38 cellular contexts compared by ENCODE assay signal in the genomic region with DNA sequence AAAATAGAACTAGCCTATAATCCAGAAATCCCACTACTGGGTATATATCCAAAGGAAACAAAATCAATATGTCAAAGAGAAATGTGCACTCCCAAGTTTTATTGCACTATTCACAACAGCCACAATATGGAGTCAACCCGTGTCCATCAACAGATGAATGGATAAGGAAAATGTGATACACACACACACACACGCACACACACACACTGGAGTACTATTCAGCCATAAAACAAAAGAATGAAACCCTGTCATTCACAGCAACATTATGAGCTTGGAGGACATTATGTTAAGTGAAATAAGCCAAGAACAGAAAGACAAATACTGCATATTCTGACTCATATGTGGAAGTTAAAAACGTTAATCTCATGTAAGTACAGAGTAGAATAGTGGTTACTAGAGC.
"Had no signal": no experiment of that assay in that cellular context is flagged by ENCODE, and none has a peak within 500 bp of the region (broad histone marks: within the 10 kb centered on the region; RNA-seq: fewer than 3 reads in every experiment).

No MANE protein-coding gene starts in this region.

- DNase-seq: activated B cell treated with CpG ODN at 0.5 μM for 24 hours; activated CD4-positive, alpha-beta memory T cell treated with anti-CD3 and anti-CD28 coated beads, Interleukin-2, amount 10 ng/mL, durations not matched to agents 7 days and 5 days; activated CD4-positive, alpha-beta T cell treated with anti-CD3 and anti-CD28 coated beads for 4 hours; activated CD4-positive, CD25-positive, alpha-beta regulatory T cell treated with anti-CD3 and anti-CD28 coated beads, Interleukin-2, amount 50 U/mL, for 72 hours; activated CD8-positive, alpha-beta memory T cell treated with anti-CD3 and anti-CD28 coated beads for 24 hours; activated CD8-positive, alpha-beta memory T cell treated with anti-CD3 and anti-CD28 coated beads, Interleukin-2, amount 10 ng/mL, durations not matched to agents 7 days and 5 days; activated effector memory CD4-positive, alpha-beta T cell treated with anti-CD3 and anti-CD28 coated beads, Interleukin-2, amount 50 U/mL, for 16 hours; activated naive CD4-positive, alpha-beta T cell; activated T-cell treated with anti-CD3 and anti-CD28 coated beads, Interleukin-2, amount 50 U/mL, for 1 hour; activated T-cell treated with anti-CD3 and anti-CD28 coated beads, Interleukin-2, amount 50 U/mL, for 72 hours; adrenal gland; central memory CD4-positive, alpha-beta T cell; MM.1S; MV-4-11; NCI-H1092; NCI-H1417; NCI-H146; NCI-H187; NCI-H2029 treated with DMSO at 0.1 percent for 48 hours; NCI-H2107; NCI-H2171; NCI-H510A; NCI-H526; NCI-H748 treated with DMSO at 0.1 percent for 48 hours; NK-92 treated with Interleukin-12 subunit alpha and Interleukin-12 subunit beta, amount 100 ng/mL, for 24 hours; PC-9; SIG-M5; T-cell; T-helper 17 cell had no signal

- H3K4me1 ChIP-seq: adrenal gland had no signal

- H3K4me3 ChIP-seq: adrenal gland, PC-9 had no signal

- H3K27ac ChIP-seq: adrenal gland, KMS-11, PC-9, RWPE1, VCaP had no signal

- H3K27ac Mint-ChIP-seq: activated B cell treated with CpG ODN at 0.5 μM for 24 hours; activated CD4-positive, alpha-beta memory T cell treated with anti-CD3 and anti-CD28 coated beads, Interleukin-2, amount 10 ng/mL, durations not matched to agents 7 days and 5 days; activated CD8-positive, alpha-beta memory T cell treated with anti-CD3 and anti-CD28 coated beads, Interleukin-2, amount 10 ng/mL, durations not matched to agents 7 days and 5 days; activated naive CD4-positive, alpha-beta T cell treated with anti-CD3 and anti-CD28 coated beads, Interleukin-2, amount 50 U/mL, for 72 hours; activated T-cell treated with anti-CD3 and anti-CD28 coated beads, Interleukin-2, amount 50 U/mL, for 72 hours; activated T-helper 17 cell treated with anti-CD3 and anti-CD28 coated beads, Interleukin-2, amount 50 U/mL, for 72 hours; brain; T-helper 17 cell had no signal

- ATAC-seq: activated CD8-positive, alpha-beta memory T cell treated with anti-CD3 and anti-CD28 coated beads, Interleukin-2, amount 10 ng/mL, durations not matched to agents 7 days and 5 days; activated naive CD4-positive, alpha-beta T cell treated with anti-CD3 and anti-CD28 coated beads, Interleukin-2, amount 50 U/mL, for 72 hours; activated T-cell treated with anti-CD3 and anti-CD28 coated beads, Interleukin-2, amount 50 U/mL, for 72 hours; activated T-helper 17 cell treated with anti-CD3 and anti-CD28 coated beads, Interleukin-2, amount 50 U/mL, for 72 hours; Right ventricle myocardium inferior; SK-N-SH treated with all-trans-retinoic acid at 6 μM for 48 hours; T-cell; T-helper 17 cell had no signal

- H3K36me3 Mint-ChIP-seq: activated naive CD4-positive, alpha-beta T cell treated with anti-CD3 and anti-CD28 coated beads, Interleukin-2, amount 50 U/mL, for 72 hours; brain; T-cell had no signal

- H3K9me3 ChIP-seq: adrenal gland had no signal

- H3K27me3 Mint-ChIP-seq: activated CD4-positive, alpha-beta memory T cell treated with anti-CD3 and anti-CD28 coated beads, Interleukin-2, amount 10 ng/mL, durations not matched to agents 7 days and 5 days; activated T-helper 17 cell treated with anti-CD3 and anti-CD28 coated beads, Interleukin-2, amount 50 U/mL, for 72 hours; T-helper 17 cell had no signal

- FAIRE-seq: RCC 7860 had no signal

- H3K4me3 Mint-ChIP-seq: activated B cell treated with CpG ODN at 0.5 μM for 24 hours; activated CD4-positive, alpha-beta memory T cell treated with anti-CD3 and anti-CD28 coated beads, Interleukin-2, amount 10 ng/mL, durations not matched to agents 7 days and 5 days; activated CD8-positive, alpha-beta memory T cell treated with anti-CD3 and anti-CD28 coated beads, Interleukin-2, amount 10 ng/mL, durations not matched to agents 7 days and 5 days; activated T-cell treated with anti-CD3 and anti-CD28 coated beads, Interleukin-2, amount 50 U/mL, for 72 hours; activated T-helper 17 cell treated with anti-CD3 and anti-CD28 coated beads, Interleukin-2, amount 50 U/mL, for 72 hours; brain; T-cell; T-helper 17 cell had no signal

- H3K36me3 ChIP-seq: adrenal gland had no signal

- H3K9me3 Mint-ChIP-seq: activated B cell treated with CpG ODN at 0.5 μM for 24 hours; activated CD4-positive, alpha-beta memory T cell treated with anti-CD3 and anti-CD28 coated beads, Interleukin-2, amount 10 ng/mL, durations not matched to agents 7 days and 5 days; activated T-helper 17 cell treated with anti-CD3 and anti-CD28 coated beads, Interleukin-2, amount 50 U/mL, for 72 hours; T-cell had no signal
